8 cellular contexts compared by ENCODE assay signal in genomic region chr2:97664636-97664970, GRCh38.
DNase-seq lines count a peak whose midpoint lies in the region; ATAC-seq and TF ChIP-seq lines count a peak whose summit lies in the region.

No MANE protein-coding gene starts in this region.

- H3K4me3 ChIP-seq in OCI-LY3 (ENCODE audit: low read length): peak overlapping the region; percentile 80
- H3K4me3 ChIP-seq in effector memory CD4-positive, alpha-beta T cell (ENCODE audit: insufficient read depth, low read depth, low read length, poor library complexity, severe bottlenecking): peak overlapping the region; percentile 72
- H3K4me3 ChIP-seq in neuron (ENCODE audit: low read length): peak overlapping the region; percentile 59

- H2AFZ ChIP-seq in OCI-LY3 (ENCODE audit: low read depth, low read length): peak overlapping the region; percentile 78
- H2AFZ ChIP-seq in neuron (ENCODE audit: low read depth, low read length): peak overlapping the region; percentile 96

- ATAC-seq in GM19324 (IDR thresholded peaks at IDR 0.05; ENCODE audit: low FRiP score, unreplicated experiment) (no peak), GM19395 (IDR thresholded peaks at IDR 0.05; ENCODE audit: unreplicated experiment) (no peak)

- H3K4me1 ChIP-seq in OCI-LY3 (ENCODE audit: low read length) (peaks cover 15% of the 10 kb centered on the region), neuron (ENCODE audit: insufficient read depth, low read length) (peaks cover 14% of the 10 kb centered on the region)
- H3K4me1 ChIP-seq in effector memory CD4-positive, alpha-beta T cell (ENCODE audit: control insufficient read depth, insufficient read depth, low read length, poor library complexity, severe bottlenecking): peaks cover 19% of the 10 kb centered on the region

- H3K27me3 ChIP-seq in OCI-LY3 (ENCODE audit: low read depth, low read length) (no peaks in the 10 kb centered on the region), neuron (ENCODE audit: insufficient read depth, low read length) (no peaks in the 10 kb centered on the region)
- no peaks in the 10 kb centered on the region for H3K27me3 ChIP-seq in effector memory CD4-positive, alpha-beta T cell (replicated peaks; ENCODE audit: control insufficient read depth, insufficient read depth, low read length, poor library complexity, severe bottlenecking)

- peaks cover 8% of the 10 kb centered on the region for H4K20me1 ChIP-seq in OCI-LY3 (ENCODE audit: insufficient read depth, low read length)

- H3K9me3 ChIP-seq in OCI-LY3 (ENCODE audit: insufficient read depth, low read length) (no peaks in the 10 kb centered on the region), neuron (ENCODE audit: low read length) (no peaks in the 10 kb centered on the region)
- H3K9me3 ChIP-seq in effector memory CD4-positive, alpha-beta T cell (ENCODE audit: control insufficient read depth, low read length): no peaks in the 10 kb centered on the region

- DNase-seq in NCI-H2196 (lab: John Stamatoyannopoulos, UW; ENCODE audit: unreplicated experiment): peak; percentile 60
- DNase-seq in NCI-H2196 treated with DMSO at 0.1 percent for 48 hours (lab: John Stamatoyannopoulos, UW; ENCODE audit: unreplicated experiment): no peak
- DNase-seq in effector memory CD4-positive, alpha-beta T cell: no peak
- DNase-seq in GM03348 (ENCODE audit: low spot score): no peak

- H3K27ac ChIP-seq in OCI-LY3 (ENCODE audit: low read length): peak overlapping the region; percentile 56
- peak overlapping the region; percentile 95 for H3K27ac ChIP-seq in effector memory CD4-positive, alpha-beta T cell (ENCODE audit: insufficient read depth, low read length, poor library complexity, severe bottlenecking)

- H3K4me2 ChIP-seq in OCI-LY3 (ENCODE audit: low read length): peak overlapping the region; percentile 62

- TF ChIP-seq CTCF in OCI-LY3 (IDR thresholded peaks at IDR 0.05; ENCODE audit: low read depth, low read length): no peak

- H3K9ac ChIP-seq in OCI-LY3 (ENCODE audit: low read length): peak overlapping the region; percentile 81

- H3K36me3 ChIP-seq in OCI-LY3 (replicated peaks; ENCODE audit: low read depth, low read length) (no peaks in the 10 kb centered on the region), neuron (ENCODE audit: insufficient read depth, low read length) (no peaks in the 10 kb centered on the region)
- peaks cover 13% of the 10 kb centered on the region for H3K36me3 ChIP-seq in effector memory CD4-positive, alpha-beta T cell (ENCODE audit: control insufficient read depth, insufficient read depth, low read length)

- H3K79me2 ChIP-seq in OCI-LY3 (ENCODE audit: low read length): peaks cover 34% of the 10 kb centered on the region
